In the genomic region with DNA sequence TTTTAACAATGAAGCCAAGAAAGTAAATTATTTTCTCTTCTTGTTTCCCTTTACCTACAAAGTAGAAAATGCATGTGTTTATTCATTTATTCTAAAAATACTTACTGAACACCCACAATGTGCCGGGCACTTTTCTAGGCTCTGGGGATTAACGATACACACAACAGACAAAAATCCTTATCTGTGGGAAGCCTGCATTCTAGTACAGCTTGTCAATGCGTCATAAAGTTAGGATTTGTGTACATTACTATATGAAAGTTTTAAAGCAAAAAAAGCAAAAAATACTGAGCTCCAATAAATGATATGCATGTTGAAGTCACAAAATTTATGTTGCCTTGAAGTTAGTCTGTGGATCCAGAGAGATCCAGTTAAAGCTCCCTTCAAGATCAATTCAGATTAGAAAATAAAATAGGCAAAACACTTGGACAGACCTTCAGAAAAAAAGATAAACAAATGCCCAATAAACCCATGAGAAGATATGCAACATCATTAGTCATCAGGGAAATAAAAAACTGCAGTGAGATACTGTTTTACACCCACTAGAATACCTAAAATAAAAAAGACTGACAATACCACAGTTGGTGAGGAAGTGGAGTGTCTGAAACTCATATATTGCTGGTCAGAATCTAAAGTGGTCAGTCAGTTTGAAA, we compare ENCODE assay signal across 1 cellular context.
TF ChIP-seq lines count a peak whose summit lies in the region.

No MANE protein-coding gene starts in this region.

TF ChIP-seq in HepG2, 621 proteins besides CTCF, POLR2A, EP300 and RAD21:
- TF ChIP-seq, protein P1, sequence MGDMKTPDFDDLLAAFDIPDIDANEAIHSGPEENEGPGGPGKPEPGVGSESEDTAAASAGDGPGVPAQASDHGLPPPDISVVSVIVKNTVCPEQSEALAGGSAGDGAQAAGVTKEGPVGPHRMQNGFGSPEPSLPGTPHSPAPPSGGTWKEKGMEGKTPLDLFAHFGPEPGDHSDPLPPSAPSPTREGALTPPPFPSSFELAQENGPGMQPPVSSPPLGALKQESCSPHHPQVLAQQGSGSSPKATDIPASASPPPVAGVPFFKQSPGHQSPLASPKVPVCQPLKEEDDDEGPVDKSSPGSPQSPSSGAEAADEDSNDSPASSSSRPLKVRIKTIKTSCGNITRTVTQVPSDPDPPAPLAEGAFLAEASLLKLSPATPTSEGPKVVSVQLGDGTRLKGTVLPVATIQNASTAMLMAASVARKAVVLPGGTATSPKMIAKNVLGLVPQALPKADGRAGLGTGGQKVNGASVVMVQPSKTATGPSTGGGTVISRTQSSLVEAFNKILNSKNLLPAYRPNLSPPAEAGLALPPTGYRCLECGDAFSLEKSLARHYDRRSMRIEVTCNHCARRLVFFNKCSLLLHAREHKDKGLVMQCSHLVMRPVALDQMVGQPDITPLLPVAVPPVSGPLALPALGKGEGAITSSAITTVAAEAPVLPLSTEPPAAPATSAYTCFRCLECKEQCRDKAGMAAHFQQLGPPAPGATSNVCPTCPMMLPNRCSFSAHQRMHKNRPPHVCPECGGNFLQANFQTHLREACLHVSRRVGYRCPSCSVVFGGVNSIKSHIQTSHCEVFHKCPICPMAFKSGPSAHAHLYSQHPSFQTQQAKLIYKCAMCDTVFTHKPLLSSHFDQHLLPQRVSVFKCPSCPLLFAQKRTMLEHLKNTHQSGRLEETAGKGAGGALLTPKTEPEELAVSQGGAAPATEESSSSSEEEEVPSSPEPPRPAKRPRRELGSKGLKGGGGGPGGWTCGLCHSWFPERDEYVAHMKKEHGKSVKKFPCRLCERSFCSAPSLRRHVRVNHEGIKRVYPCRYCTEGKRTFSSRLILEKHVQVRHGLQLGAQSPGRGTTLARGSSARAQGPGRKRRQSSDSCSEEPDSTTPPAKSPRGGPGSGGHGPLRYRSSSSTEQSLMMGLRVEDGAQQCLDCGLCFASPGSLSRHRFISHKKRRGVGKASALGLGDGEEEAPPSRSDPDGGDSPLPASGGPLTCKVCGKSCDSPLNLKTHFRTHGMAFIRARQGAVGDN (CRISPR knock-in tag; IDR thresholded peaks at IDR 0.05): no peak
- TF ChIP-seq RBM22 (optimal IDR thresholded peaks at IDR 0.05; ENCODE audit: low read length): no peak
TF ChIP-seq in HepG2: peak in this region for 0.
